In genomic region chr6:108667984-108668383, GRCh38 we compare ENCODE assay signal across 17 cellular contexts.
A peak's percentile ranks its signal among the peaks of the same experiment; 100 is the strongest.
DNase-seq lines count a peak whose midpoint lies in the region; ATAC-seq, FAIRE-seq and TF ChIP-seq lines count a peak whose summit lies in the region.
"Had no signal": no experiment of that assay in that cellular context is flagged by ENCODE, and none has a peak within 500 bp of the region (broad histone marks: within the 10 kb centered on the region; RNA-seq: fewer than 3 reads in every experiment).

No MANE protein-coding gene starts in this region.

- no peak overlapping the region for H4K12ac ChIP-seq in trophoblast cell (ENCODE audit: low read depth, low read length)

- H3K9ac ChIP-seq in trophoblast cell (ENCODE audit: low read length) (no peak overlapping the region), kidney (ENCODE audit: low read length in 2 of 2) (no peak overlapping the region)

- H3K27me3 ChIP-seq in left ventricle myocardium inferior (ENCODE audit: low read depth) (no peaks in the 10 kb centered on the region), trophoblast cell (ENCODE audit: insufficient read depth, low read length) (no peaks in the 10 kb centered on the region), foreskin keratinocyte (no peaks in the 10 kb centered on the region)
- H3K27me3 ChIP-seq: BE2C, body of pancreas had no signal

- TF ChIP-seq CTCF in astrocyte of the spinal cord (IDR thresholded peaks at IDR 0.05; ENCODE audit: low read depth, low read length): no peak
- TF ChIP-seq CTCF in left ventricle myocardium inferior (IDR thresholded peaks at IDR 0.05; ENCODE audit: borderline replicate concordance): no peak
- no peak for TF ChIP-seq CTCF in glutamatergic neuron (IDR thresholded peaks at IDR 0.05; ENCODE audit: partially characterized antibody, unreplicated experiment)
- no peak for TF ChIP-seq CTCF in kidney (IDR thresholded peaks at IDR 0.05; ENCODE audit: borderline replicate concordance, extremely low read depth, insufficient read depth)
- TF ChIP-seq CTCF in foreskin keratinocyte (conservative IDR thresholded peaks at IDR 0.05): no peak

- no peak overlapping the region for H3K14ac ChIP-seq in trophoblast cell (ENCODE audit: low read length)

- H3K4me3 ChIP-seq in astrocyte of the spinal cord (ENCODE audit: low read depth, low read length): no peak overlapping the region
- no peak overlapping the region for H3K4me3 ChIP-seq in left ventricle myocardium inferior
- no peak overlapping the region for H3K4me3 ChIP-seq in trophoblast cell (ENCODE audit: low read depth, low read length)
- no peak overlapping the region for H3K4me3 ChIP-seq in kidney (ENCODE audit: low read length in 2 of 2)
- H3K4me3 ChIP-seq: body of pancreas had no signal

- in situ Hi-C loops in G401 (cut with HindIII; ENCODE audit: low sequenced_read_pairs) (no loop called here), astrocyte of the spinal cord (cut with HindIII; ENCODE audit: low sequenced_read_pairs) (no loop called here)

- ATAC-seq in foreskin keratinocyte: no peak
- no peak for ATAC-seq in GM18502 (IDR thresholded peaks at IDR 0.05; ENCODE audit: poor library complexity, unreplicated experiment)
- ATAC-seq: activated CD4-positive, CD25-positive, alpha-beta regulatory T cell treated with anti-CD3 and anti-CD28 coated beads, Interleukin-2, amount 50 U/mL, for 24 hours; body of pancreas; HepG2 had no signal

- H3K9me3 Mint-ChIP-seq in glutamatergic neuron (ENCODE audit: unreplicated experiment): peaks cover 2% of the 10 kb centered on the region

- H3K36me3 ChIP-seq in left ventricle myocardium inferior (peaks cover 28% of the 10 kb centered on the region), trophoblast cell (ENCODE audit: control insufficient read depth in 1 of 2, insufficient read depth in 2 of 2, low read length in 2 of 2) (peaks cover 12 to 13% of the 10 kb centered on the region in 2 experiments), kidney (ENCODE audit: control insufficient read depth in 1 of 2, insufficient read depth in 2 of 2, low read length in 2 of 2) (peaks cover 2 to 15% of the 10 kb centered on the region in 2 donors)

- FAIRE-seq in kidney (lab: Jason Lieb, UNC): no peak
- FAIRE-seq: GM12892, HepG2, islet of Langerhans had no signal

- H3K4me3 Mint-ChIP-seq in glutamatergic neuron (ENCODE audit: unreplicated experiment): no peak overlapping the region

- H4K91ac ChIP-seq in trophoblast cell (ENCODE audit: low read depth, low read length): no peak overlapping the region

- no peaks in the 10 kb centered on the region for H3K27me3 Mint-ChIP-seq in glutamatergic neuron (ENCODE audit: unreplicated experiment)

- H3K79me2 ChIP-seq in trophoblast cell (ENCODE audit: control insufficient read depth, insufficient read depth, low read length, poor library complexity): peaks cover 2% of the 10 kb centered on the region

- DNase-seq in G401 (ENCODE audit: low spot score) (peak; percentile 69), astrocyte of the spinal cord (ENCODE audit: low read depth, low spot score) (peak; percentile 56), left ventricle myocardium inferior (no peak), trophoblast cell (no peak), glutamatergic neuron (no peak), kidney (no peak), foreskin keratinocyte (no peak)
- DNase-seq: activated T-cell treated with anti-CD3 and anti-CD28 coated beads, Interleukin-2, amount 50 U/mL, for 1 hour; BE2C; body of pancreas; DND-41 had no signal

- no peak overlapping the region for H2BK5ac ChIP-seq in trophoblast cell (ENCODE audit: low read depth, low read length, poor library complexity)

- peak overlapping the region; percentile 7 for H3K27ac ChIP-seq in left ventricle myocardium inferior (replicated peaks)
- peak overlapping the region; percentile 19 for H3K27ac ChIP-seq in trophoblast cell (ENCODE audit: low read depth, low read length)
- H3K27ac ChIP-seq in kidney (ENCODE audit: low read depth in 2 of 2, low read length in 2 of 2): no peak overlapping the region
- no peak overlapping the region for H3K27ac ChIP-seq in foreskin keratinocyte
- H3K27ac ChIP-seq: body of pancreas, epithelial cell of prostate had no signal

- WGBS in trophoblast cell (ENCODE audit: extremely low coverage, insufficient coverage, insufficient read length): no CpG with 5 or more reads among the region's 6 CpGs

- no peak overlapping the region for H2AK5ac ChIP-seq in trophoblast cell (ENCODE audit: low read length)

- intact Hi-C loops in left ventricle myocardium inferior (cut with micrococcal nuclease): no loop called here
- intact Hi-C loops in kidney (cut with DNase I): no loop called here

- H3K4me1 Mint-ChIP-seq in glutamatergic neuron (ENCODE audit: low read depth, unreplicated experiment): peaks cover 7% of the 10 kb centered on the region

- H2BK12ac ChIP-seq in trophoblast cell (ENCODE audit: low read length): no peak overlapping the region

- H3K4me2 ChIP-seq in trophoblast cell (ENCODE audit: low read length): peak overlapping the region; percentile 5

- no peak overlapping the region for H3K18ac ChIP-seq in trophoblast cell (ENCODE audit: low read length)

- no peak overlapping the region for H3K23ac ChIP-seq in trophoblast cell (ENCODE audit: low read length)

- no peak overlapping the region for H2BK120ac ChIP-seq in trophoblast cell (ENCODE audit: insufficient read depth, low read length, poor library complexity)

- H3K4ac ChIP-seq in trophoblast cell (ENCODE audit: low read depth, low read length): no peak overlapping the region

- no peak overlapping the region for H3K27ac Mint-ChIP-seq in glutamatergic neuron (ENCODE audit: unreplicated experiment)

- H3K79me1 ChIP-seq in trophoblast cell (ENCODE audit: low read length): no peaks in the 10 kb centered on the region

- no peak overlapping the region for H2AFZ ChIP-seq in trophoblast cell (ENCODE audit: insufficient read depth, low read length, poor library complexity)

- no peaks in the 10 kb centered on the region for H3K36me3 Mint-ChIP-seq in glutamatergic neuron (ENCODE audit: unreplicated experiment)

- no peaks in the 10 kb centered on the region for H3K9me3 ChIP-seq in left ventricle myocardium inferior (replicated peaks)
- H3K9me3 ChIP-seq in trophoblast cell (ENCODE audit: insufficient read depth, low read depth, low read length): no peaks in the 10 kb centered on the region
- H3K9me3 ChIP-seq in kidney (ENCODE audit: control insufficient read depth in 1 of 2, low read length in 2 of 2): no peaks in the 10 kb centered on the region
- H3K9me3 ChIP-seq: BE2C, body of pancreas had no signal

- no peak overlapping the region for H4K8ac ChIP-seq in trophoblast cell (ENCODE audit: low read depth, low read length)

- peaks cover 84% of the 10 kb centered on the region for H3K4me1 ChIP-seq in left ventricle myocardium inferior
- H3K4me1 ChIP-seq in trophoblast cell (ENCODE audit: control insufficient read depth in 1 of 2, insufficient read depth in 2 of 2, low read length in 2 of 2): peaks cover 5 to 11% of the 10 kb centered on the region in 2 experiments
- H3K4me1 ChIP-seq in kidney (ENCODE audit: control insufficient read depth in 1 of 2, insufficient read depth in 1 of 2, low read depth in 1 of 2, low read length in 2 of 2): peaks cover 21 to 37% of the 10 kb centered on the region in 2 donors
- H3K4me1 ChIP-seq in foreskin keratinocyte: peaks cover 8% of the 10 kb centered on the region

Comparison
In these comparisons a context has a peak if more than half of its experiments do, and no peak if none do; other contexts are left out.
1. DNase-seq: peak in G401 (single experiment) and astrocyte of the spinal cord (single experiment); none in left ventricle myocardium inferior (single experiment), trophoblast cell (0 of 2), glutamatergic neuron (single experiment), kidney (single experiment) and foreskin keratinocyte (0 of 2).
2. H3K27ac ChIP-seq: peak in left ventricle myocardium inferior (single experiment) and trophoblast cell (single experiment); none in kidney (0 of 2) and foreskin keratinocyte (single experiment).